1 cellular context compared by ENCODE assay signal in genomic region chr3:43338295-43338694, GRCh38.
TF ChIP-seq lines count a peak whose summit lies in the region.

No MANE protein-coding gene starts in this region.

TF ChIP-seq in K562, 482 proteins besides CTCF, POLR2A, EP300 and RAD21 (continued from another document and continues in another):
- TF ChIP-seq ZFP36 (IDR thresholded peaks at IDR 0.05; ENCODE audit: low read depth, low read length, partially characterized antibody) (no peak), TRIM24 (IDR thresholded peaks at IDR 0.05) (peak; percentile 67 to 86; a peak in 3 of 4 replicates), ERF (CRISPR knock-in tag; IDR thresholded peaks at IDR 0.05) (no peak), ELF4 (CRISPR knock-in tag; IDR thresholded peaks at IDR 0.05) (no peak), PBX2 (CRISPR knock-in tag; IDR thresholded peaks at IDR 0.05; ENCODE audit: low read depth) (no peak), PBX2 (tag; conservative IDR thresholded peaks at IDR 0.05; ENCODE audit: low read depth) (no peak), TGIF2 (CRISPR knock-in tag; IDR thresholded peaks at IDR 0.05) (no peak), FOXO4 (CRISPR knock-in tag; IDR thresholded peaks at IDR 0.05) (no peak), RBFOX2 (IDR thresholded peaks at IDR 0.05; ENCODE audit: low read depth, low read length) (no peak), CHCHD3 (CRISPR knock-in tag; IDR thresholded peaks at IDR 0.05) (no peak), GTF2A2 (tag; IDR thresholded peaks at IDR 0.05) (no peak), AFF4 (CRISPR knock-in tag; IDR thresholded peaks at IDR 0.05) (no peak), CHD2 (IDR thresholded peaks at IDR 0.05; ENCODE audit: low read depth, low read length) (no peak), DNMT1 (IDR thresholded peaks at IDR 0.05) (no peak), RBM22 (IDR thresholded peaks at IDR 0.05; ENCODE audit: low read depth, low read length, poor library complexity, severe bottlenecking) (no peak), KLF1 (tag; IDR thresholded peaks at IDR 0.05) (no peak), IRF1 (CRISPR knock-in tag; IDR thresholded peaks at IDR 0.05; ENCODE audit: borderline replicate concordance) (no peak), TSHZ1 (CRISPR knock-in tag; IDR thresholded peaks at IDR 0.05) (no peak), KHSRP (IDR thresholded peaks at IDR 0.05) (no peak), ARID1B (IDR thresholded peaks at IDR 0.05) (no peak), BRF1 (IDR thresholded peaks at IDR 0.05; ENCODE audit: borderline replicate concordance, extremely low read depth, insufficient read length) (no peak), CBFA2T2 (conservative IDR thresholded peaks at IDR 0.05) (no peak), CBX3 (IDR thresholded peaks at IDR 0.05; ENCODE audit: borderline replicate concordance in 1 of 2, low read length in 2 of 2) (peak in 1 of 2 experiments; percentile 99; a peak in 2 of 3 replicates), CCAR2 (IDR thresholded peaks at IDR 0.05; ENCODE audit: low read depth, low read length) (no peak), GABPB2 (CRISPR knock-in tag; conservative IDR thresholded peaks at IDR 0.05) (no peak), YY1 (IDR thresholded peaks at IDR 0.05; ENCODE audit: borderline replicate concordance in 1 of 3, control insufficient read depth in 1 of 3, extremely low read depth in 1 of 3, insufficient read depth in 3 of 3, insufficient read length in 1 of 3, insufficient replicate concordance in 2 of 3, low read depth in 1 of 3, low read length in 2 of 3) (no peak), ZNF696 (CRISPR knock-in tag; conservative IDR thresholded peaks at IDR 0.05) (no peak)
- TF ChIP-seq, protein P1, sequence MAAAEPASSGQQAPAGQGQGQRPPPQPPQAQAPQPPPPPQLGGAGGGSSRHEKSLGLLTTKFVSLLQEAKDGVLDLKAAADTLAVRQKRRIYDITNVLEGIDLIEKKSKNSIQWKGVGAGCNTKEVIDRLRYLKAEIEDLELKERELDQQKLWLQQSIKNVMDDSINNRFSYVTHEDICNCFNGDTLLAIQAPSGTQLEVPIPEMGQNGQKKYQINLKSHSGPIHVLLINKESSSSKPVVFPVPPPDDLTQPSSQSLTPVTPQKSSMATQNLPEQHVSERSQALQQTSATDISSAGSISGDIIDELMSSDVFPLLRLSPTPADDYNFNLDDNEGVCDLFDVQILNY (CRISPR knock-in tag; IDR thresholded peaks at IDR 0.05) = no peak
- TF ChIP-seq, protein P2, sequence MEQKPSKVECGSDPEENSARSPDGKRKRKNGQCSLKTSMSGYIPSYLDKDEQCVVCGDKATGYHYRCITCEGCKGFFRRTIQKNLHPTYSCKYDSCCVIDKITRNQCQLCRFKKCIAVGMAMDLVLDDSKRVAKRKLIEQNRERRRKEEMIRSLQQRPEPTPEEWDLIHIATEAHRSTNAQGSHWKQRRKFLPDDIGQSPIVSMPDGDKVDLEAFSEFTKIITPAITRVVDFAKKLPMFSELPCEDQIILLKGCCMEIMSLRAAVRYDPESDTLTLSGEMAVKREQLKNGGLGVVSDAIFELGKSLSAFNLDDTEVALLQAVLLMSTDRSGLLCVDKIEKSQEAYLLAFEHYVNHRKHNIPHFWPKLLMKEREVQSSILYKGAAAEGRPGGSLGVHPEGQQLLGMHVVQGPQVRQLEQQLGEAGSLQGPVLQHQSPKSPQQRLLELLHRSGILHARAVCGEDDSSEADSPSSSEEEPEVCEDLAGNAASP (IDR thresholded peaks at IDR 0.05) = no peak
- TF ChIP-seq, protein P3, sequence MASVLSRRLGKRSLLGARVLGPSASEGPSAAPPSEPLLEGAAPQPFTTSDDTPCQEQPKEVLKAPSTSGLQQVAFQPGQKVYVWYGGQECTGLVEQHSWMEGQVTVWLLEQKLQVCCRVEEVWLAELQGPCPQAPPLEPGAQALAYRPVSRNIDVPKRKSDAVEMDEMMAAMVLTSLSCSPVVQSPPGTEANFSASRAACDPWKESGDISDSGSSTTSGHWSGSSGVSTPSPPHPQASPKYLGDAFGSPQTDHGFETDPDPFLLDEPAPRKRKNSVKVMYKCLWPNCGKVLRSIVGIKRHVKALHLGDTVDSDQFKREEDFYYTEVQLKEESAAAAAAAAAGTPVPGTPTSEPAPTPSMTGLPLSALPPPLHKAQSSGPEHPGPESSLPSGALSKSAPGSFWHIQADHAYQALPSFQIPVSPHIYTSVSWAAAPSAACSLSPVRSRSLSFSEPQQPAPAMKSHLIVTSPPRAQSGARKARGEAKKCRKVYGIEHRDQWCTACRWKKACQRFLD (CRISPR knock-in tag; IDR thresholded peaks at IDR 0.05) = no peak
- TF ChIP-seq, protein P4, sequence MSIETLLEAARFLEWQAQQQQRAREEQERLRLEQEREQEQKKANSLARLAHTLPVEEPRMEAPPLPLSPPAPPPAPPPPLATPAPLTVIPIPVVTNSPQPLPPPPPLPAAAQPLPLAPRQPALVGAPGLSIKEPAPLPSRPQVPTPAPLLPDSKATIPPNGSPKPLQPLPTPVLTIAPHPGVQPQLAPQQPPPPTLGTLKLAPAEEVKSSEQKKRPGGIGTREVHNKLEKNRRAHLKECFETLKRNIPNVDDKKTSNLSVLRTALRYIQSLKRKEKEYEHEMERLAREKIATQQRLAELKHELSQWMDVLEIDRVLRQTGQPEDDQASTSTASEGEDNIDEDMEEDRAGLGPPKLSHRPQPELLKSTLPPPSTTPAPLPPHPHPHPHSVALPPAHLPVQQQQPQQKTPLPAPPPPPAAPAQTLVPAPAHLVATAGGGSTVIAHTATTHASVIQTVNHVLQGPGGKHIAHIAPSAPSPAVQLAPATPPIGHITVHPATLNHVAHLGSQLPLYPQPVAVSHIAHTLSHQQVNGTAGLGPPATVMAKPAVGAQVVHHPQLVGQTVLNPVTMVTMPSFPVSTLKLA (conservative IDR thresholded peaks at IDR 0.05) = no peak
- TF ChIP-seq, protein P5, sequence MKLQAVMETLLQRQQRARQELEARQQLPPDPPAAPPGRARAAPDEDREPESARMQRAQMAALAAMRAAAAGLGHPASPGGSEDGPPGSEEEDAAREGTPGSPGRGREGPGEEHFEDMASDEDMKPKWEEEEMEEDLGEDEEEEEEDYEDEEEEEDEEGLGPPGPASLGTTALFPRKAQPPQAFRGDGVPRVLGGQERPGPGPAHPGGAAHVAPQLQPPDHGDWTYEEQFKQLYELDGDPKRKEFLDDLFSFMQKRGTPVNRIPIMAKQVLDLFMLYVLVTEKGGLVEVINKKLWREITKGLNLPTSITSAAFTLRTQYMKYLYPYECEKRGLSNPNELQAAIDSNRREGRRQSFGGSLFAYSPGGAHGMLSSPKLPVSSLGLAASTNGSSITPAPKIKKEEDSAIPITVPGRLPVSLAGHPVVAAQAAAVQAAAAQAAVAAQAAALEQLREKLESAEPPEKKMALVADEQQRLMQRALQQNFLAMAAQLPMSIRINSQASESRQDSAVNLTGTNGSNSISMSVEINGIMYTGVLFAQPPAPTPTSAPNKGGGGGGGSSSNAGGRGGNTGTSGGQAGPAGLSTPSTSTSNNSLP (IDR thresholded peaks at IDR 0.05; ENCODE audit: borderline replicate concordance, low read depth, low read length) = no peak
- TF ChIP-seq, protein P6, sequence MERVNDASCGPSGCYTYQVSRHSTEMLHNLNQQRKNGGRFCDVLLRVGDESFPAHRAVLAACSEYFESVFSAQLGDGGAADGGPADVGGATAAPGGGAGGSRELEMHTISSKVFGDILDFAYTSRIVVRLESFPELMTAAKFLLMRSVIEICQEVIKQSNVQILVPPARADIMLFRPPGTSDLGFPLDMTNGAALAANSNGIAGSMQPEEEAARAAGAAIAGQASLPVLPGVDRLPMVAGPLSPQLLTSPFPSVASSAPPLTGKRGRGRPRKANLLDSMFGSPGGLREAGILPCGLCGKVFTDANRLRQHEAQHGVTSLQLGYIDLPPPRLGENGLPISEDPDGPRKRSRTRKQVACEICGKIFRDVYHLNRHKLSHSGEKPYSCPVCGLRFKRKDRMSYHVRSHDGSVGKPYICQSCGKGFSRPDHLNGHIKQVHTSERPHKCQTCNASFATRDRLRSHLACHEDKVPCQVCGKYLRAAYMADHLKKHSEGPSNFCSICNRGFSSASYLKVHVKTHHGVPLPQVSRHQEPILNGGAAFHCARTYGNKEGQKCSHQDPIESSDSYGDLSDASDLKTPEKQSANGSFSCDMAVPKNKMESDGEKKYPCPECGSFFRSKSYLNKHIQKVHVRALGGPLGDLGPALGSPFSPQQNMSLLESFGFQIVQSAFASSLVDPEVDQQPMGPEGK (CRISPR knock-in tag; IDR thresholded peaks at IDR 0.05; ENCODE audit: borderline replicate concordance) = no peak
